ENCODE assay signal across 20 cellular contexts in the genomic region with DNA sequence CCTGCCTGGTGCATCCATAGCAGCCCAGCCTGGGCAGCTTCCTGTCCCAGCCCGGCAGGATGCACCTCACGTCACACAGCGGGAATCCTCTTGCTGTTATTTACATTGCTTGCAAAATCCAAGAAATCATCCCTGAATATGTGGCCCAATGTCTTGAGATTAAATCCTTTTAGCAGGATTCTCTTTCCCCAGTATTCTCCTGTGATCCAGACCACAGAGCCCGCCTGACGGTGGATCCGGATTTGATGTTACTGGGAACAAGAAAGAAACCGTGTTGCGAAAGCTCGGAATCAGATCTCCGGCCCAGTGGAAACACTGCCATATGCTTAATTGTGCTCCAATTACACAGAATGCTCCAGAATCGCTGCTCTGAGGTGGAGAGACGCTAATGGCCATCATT.
"Had no signal": no experiment of that assay in that cellular context is flagged by ENCODE, and none has a peak within 500 bp of the region (broad histone marks: within the 10 kb centered on the region; RNA-seq: fewer than 3 reads in every experiment).

No MANE protein-coding gene starts in this region.

- H3K4me3 Mint-ChIP-seq: naive thymus-derived CD8-positive, alpha-beta T cell; stimulated activated naive B cell treated with anti-CD40 and anti-IgM and Interleukin-4, amounts not matched to agents 10 μg/mL and 1 μg/mL and 100 μg/mL, for 72 hours; stimulated activated naive CD8-positive, alpha-beta T cell treated with anti-CD3 and anti-CD28 coated beads, Interleukin-15, amount 100 ng/mL, for 72 hours had no signal

- DNase-seq: cortex of kidney; dorsolateral prefrontal cortex; effector memory CD4-positive, alpha-beta T cell; foreskin melanocyte; heart left ventricle; hypothalamus; kidney glomerular epithelial cell; mammary epithelial cell; mucosa of descending colon; naive thymus-derived CD8-positive, alpha-beta T cell; stimulated activated CD4-positive, alpha-beta T cell treated with anti-CD3 and anti-CD28 coated beads, Interleukin-2, amount 100 ng/mL, for 24 hours; stimulated activated CD4-positive, alpha-beta T cell treated with anti-CD3 and anti-CD28 coated beads, Interleukin-4, amount 100 ng/mL, for 4 hours; stimulated activated naive B cell treated with anti-CD40 and anti-IgM and Interleukin-4, amounts not matched to agents 10 μg/mL and 1 μg/mL and 100 μg/mL, for 72 hours; stimulated activated naive CD8-positive, alpha-beta T cell treated with anti-CD3 and anti-CD28 coated beads, Interleukin-15, amount 100 ng/mL, for 72 hours; trophoblast cell had no signal

- H3K4me1 Mint-ChIP-seq: stimulated activated naive CD8-positive, alpha-beta T cell treated with anti-CD3 and anti-CD28 coated beads, Interleukin-15, amount 100 ng/mL, for 72 hours had no signal

- H3K27ac Mint-ChIP-seq: naive thymus-derived CD8-positive, alpha-beta T cell; stimulated activated naive B cell treated with anti-CD40 and anti-IgM and Interleukin-4, amounts not matched to agents 10 μg/mL and 1 μg/mL and 100 μg/mL, for 72 hours had no signal

- H3K27me3 Mint-ChIP-seq: naive thymus-derived CD8-positive, alpha-beta T cell; stimulated activated naive B cell treated with anti-CD40 and anti-IgM and Interleukin-4, amounts not matched to agents 10 μg/mL and 1 μg/mL and 100 μg/mL, for 72 hours; stimulated activated naive CD8-positive, alpha-beta T cell treated with anti-CD3 and anti-CD28 coated beads, Interleukin-15, amount 100 ng/mL, for 72 hours had no signal

- H3K9me3 ChIP-seq: esophagus muscularis mucosa, mucosa of descending colon, neutrophil had no signal

- H3K27me3 ChIP-seq: dorsolateral prefrontal cortex, esophagus muscularis mucosa, heart left ventricle, neutrophil had no signal

- H3K27ac ChIP-seq: dorsolateral prefrontal cortex, epithelial cell of prostate, esophagus muscularis mucosa, heart left ventricle, neutrophil, skin epidermis had no signal

- H3K4me3 ChIP-seq: dorsolateral prefrontal cortex, esophagus muscularis mucosa, heart left ventricle, mucosa of descending colon, skin epidermis had no signal

- H3K36me3 ChIP-seq: neutrophil had no signal

- ATAC-seq: heart left ventricle; mucosa of descending colon; naive thymus-derived CD8-positive, alpha-beta T cell; sciatic nerve; stimulated activated naive B cell treated with anti-CD40 and anti-IgM and Interleukin-4, amounts not matched to agents 10 μg/mL and 1 μg/mL and 100 μg/mL, for 72 hours; stimulated activated naive CD8-positive, alpha-beta T cell treated with anti-CD3 and anti-CD28 coated beads, Interleukin-15, amount 100 ng/mL, for 72 hours had no signal
